In genomic region chr2:231633259-231633976, GRCh38 we compare ENCODE assay signal across 20 cellular contexts. TPM values are rescaled to one million over a fixed set of nuclear protein-coding genes. Genes with fewer than 3 reads are reported as not detected.
DNase-seq lines count a peak whose midpoint lies in the region; TF ChIP-seq lines count a peak whose summit lies in the region.
"Had no signal": no experiment of that assay in that cellular context is flagged by ENCODE, and none has a peak within 500 bp of the region (broad histone marks: within the 10 kb centered on the region; RNA-seq: fewer than 3 reads in every experiment).

No MANE protein-coding gene starts in this region.

- H3K4me3 ChIP-seq in esophagus squamous epithelium, result no peak overlapping the region
- no peak overlapping the region for H3K4me3 ChIP-seq in smooth muscle cell
- no peak overlapping the region for H3K4me3 ChIP-seq in colonic mucosa
- H3K4me3 ChIP-seq: gastroesophageal sphincter had no signal

- peak; percentile 12 for DNase-seq in GM10248 (ENCODE audit: extremely low spot score)
- no peak for DNase-seq in esophagus squamous epithelium (lab: John Stamatoyannopoulos, UW)
- no peak for DNase-seq in smooth muscle cell (lab: John Stamatoyannopoulos, UW; ENCODE audit: unreplicated experiment)
- DNase-seq in cortex of kidney (lab: John Stamatoyannopoulos, UW), result no peak
- no peak for DNase-seq in activated T-helper 1 cell treated with anti-CD3 and anti-CD28 coated beads, Interleukin-12 subunit alpha, Interleukin-12 subunit beta, Interleukin-2, Interleukin-4 antibody, amounts not matched to agents 30 ng/mL and 10 ng/mL and 1 ng/mL, durations not matched to agents 14 hours and 24 hours and 36 hours (ENCODE audit: low spot score)
- DNase-seq in colonic mucosa, result no peak
- DNase-seq: activated CD4-positive, alpha-beta memory T cell treated with anti-CD3 and anti-CD28 coated beads, Interleukin-2, amount 10 ng/mL, durations not matched to agents 7 days and 5 days; activated gamma-delta T cell treated with Interleukin-2 at 50 U/mL for 16 hours; endodermal cell; KBM-7; mammary epithelial cell; NCI-H1417; NCI-H2227 treated with DMSO at 0.1 percent for 48 hours; occipital lobe; stimulated activated naive B cell treated with anti-CD40 and anti-IgM and Interleukin-4, amounts not matched to agents 10 μg/mL and 1 μg/mL and 100 μg/mL, for 72 hours; T-helper 9 cell had no signal

- peak overlapping the region; percentile 54 for H2AFZ ChIP-seq in smooth muscle cell (ENCODE audit: low read depth)

- peaks cover 7% of the 10 kb centered on the region for H3F3A ChIP-seq in smooth muscle cell (ENCODE audit: low read depth)

- no peak overlapping the region for H3K27ac Mint-ChIP-seq in activated T-helper 1 cell treated with anti-CD3 and anti-CD28 coated beads, Interleukin-12 subunit alpha, Interleukin-12 subunit beta, Interleukin-2, Interleukin-4 antibody, amounts not matched to agents 30 ng/mL and 10 ng/mL and 1 ng/mL, durations not matched to agents 14 hours and 24 hours and 36 hours
- H3K27ac Mint-ChIP-seq: activated CD4-positive, alpha-beta memory T cell treated with anti-CD3 and anti-CD28 coated beads, Interleukin-2, amount 10 ng/mL, durations not matched to agents 7 days and 5 days; endodermal cell; stimulated activated naive B cell treated with anti-CD40 and anti-IgM and Interleukin-4, amounts not matched to agents 10 μg/mL and 1 μg/mL and 100 μg/mL, for 72 hours had no signal

- intact Hi-C loops in esophagus squamous epithelium (cut with DNase I), result no loop called here
- intact Hi-C loops in activated T-helper 1 cell treated with anti-CD3 and anti-CD28 coated beads, Interleukin-12 subunit alpha, Interleukin-12 subunit beta, Interleukin-2, Interleukin-4 antibody, amounts not matched to agents 30 ng/mL and 10 ng/mL and 1 ng/mL, durations not matched to agents 14 hours and 24 hours and 36 hours (cut with micrococcal nuclease), result no loop called here
- intact Hi-C loops in colonic mucosa (cut with DNase I), result no loop called here

- H3K36me3 ChIP-seq in KOPT-K1 (ENCODE audit: insufficient read depth, low read length), result no peaks in the 10 kb centered on the region
- H3K36me3 ChIP-seq in esophagus squamous epithelium, result no peaks in the 10 kb centered on the region
- no peaks in the 10 kb centered on the region for H3K36me3 ChIP-seq in smooth muscle cell (ENCODE audit: low read depth)
- H3K36me3 ChIP-seq in colonic mucosa, result no peaks in the 10 kb centered on the region
- H3K36me3 ChIP-seq: gastroesophageal sphincter had no signal

- H4K20me1 ChIP-seq in smooth muscle cell (ENCODE audit: low read depth), result no peaks in the 10 kb centered on the region

- H3K27me3 Mint-ChIP-seq in activated T-helper 1 cell treated with anti-CD3 and anti-CD28 coated beads, Interleukin-12 subunit alpha, Interleukin-12 subunit beta, Interleukin-2, Interleukin-4 antibody, amounts not matched to agents 30 ng/mL and 10 ng/mL and 1 ng/mL, durations not matched to agents 14 hours and 24 hours and 36 hours (ENCODE audit: insufficient read depth), result no peaks in the 10 kb centered on the region
- H3K27me3 Mint-ChIP-seq: stimulated activated naive B cell treated with anti-CD40 and anti-IgM and Interleukin-4, amounts not matched to agents 10 μg/mL and 1 μg/mL and 100 μg/mL, for 72 hours had no signal

- no peak for TF ChIP-seq POLR2A in esophagus squamous epithelium (IDR thresholded peaks at IDR 0.05)

- peaks cover 4% of the 10 kb centered on the region for H3K36me3 Mint-ChIP-seq in activated T-helper 1 cell treated with anti-CD3 and anti-CD28 coated beads, Interleukin-12 subunit alpha, Interleukin-12 subunit beta, Interleukin-2, Interleukin-4 antibody, amounts not matched to agents 30 ng/mL and 10 ng/mL and 1 ng/mL, durations not matched to agents 14 hours and 24 hours and 36 hours (ENCODE audit: low read depth)
- H3K36me3 Mint-ChIP-seq: stimulated activated naive B cell treated with anti-CD40 and anti-IgM and Interleukin-4, amounts not matched to agents 10 μg/mL and 1 μg/mL and 100 μg/mL, for 72 hours had no signal

- 71 to 72% methylated on average over 11 to 12 of the region's 12 CpGs for WGBS in esophagus squamous epithelium, 2 donors
- WGBS in smooth muscle cell (ENCODE audit: low lambda C conversion rate), result 95% methylated on average over 12 of the region's 12 CpGs

- H3K27me3 ChIP-seq in esophagus squamous epithelium, result no peaks in the 10 kb centered on the region
- H3K27me3 ChIP-seq in smooth muscle cell (ENCODE audit: low read depth), result no peaks in the 10 kb centered on the region
- H3K27me3 ChIP-seq in colonic mucosa, result no peaks in the 10 kb centered on the region
- H3K27me3 ChIP-seq: gastroesophageal sphincter had no signal

- TF ChIP-seq CTCF in GM10248 (IDR thresholded peaks at IDR 0.05; ENCODE audit: control extremely low read depth, extremely low read depth, low read depth, missing control alignments), result no peak
- no peak for TF ChIP-seq CTCF in esophagus squamous epithelium (IDR thresholded peaks at IDR 0.05)
- no peak for TF ChIP-seq CTCF in smooth muscle cell (IDR thresholded peaks at IDR 0.05; ENCODE audit: borderline replicate concordance, insufficient read depth, poor library complexity, severe bottlenecking)
- no peak for TF ChIP-seq CTCF in colonic mucosa (IDR thresholded peaks at IDR 0.05)

- H3K9me3 ChIP-seq in KOPT-K1 (ENCODE audit: insufficient read depth, low read length, poor library complexity, severe bottlenecking), result no peaks in the 10 kb centered on the region
- H3K9me3 ChIP-seq in esophagus squamous epithelium, result no peaks in the 10 kb centered on the region
- no peaks in the 10 kb centered on the region for H3K9me3 ChIP-seq in smooth muscle cell (replicated peaks; ENCODE audit: low read depth)
- H3K9me3 ChIP-seq in colonic mucosa, result no peaks in the 10 kb centered on the region
- H3K9me3 ChIP-seq: gastroesophageal sphincter had no signal

- peaks cover 0 to 30% (median 6%) of the 10 kb centered on the region in 3 donors for H3K4me1 ChIP-seq in esophagus squamous epithelium
- H3K4me1 ChIP-seq in smooth muscle cell (ENCODE audit: low read depth), result peaks cover 7% of the 10 kb centered on the region
- H3K4me1 ChIP-seq in colonic mucosa, result no peaks in the 10 kb centered on the region

- H3K4me3 Mint-ChIP-seq in activated T-helper 1 cell treated with anti-CD3 and anti-CD28 coated beads, Interleukin-12 subunit alpha, Interleukin-12 subunit beta, Interleukin-2, Interleukin-4 antibody, amounts not matched to agents 30 ng/mL and 10 ng/mL and 1 ng/mL, durations not matched to agents 14 hours and 24 hours and 36 hours, result no peak overlapping the region
- H3K4me3 Mint-ChIP-seq: activated CD4-positive, alpha-beta memory T cell treated with anti-CD3 and anti-CD28 coated beads, Interleukin-2, amount 10 ng/mL, durations not matched to agents 7 days and 5 days; endodermal cell; stimulated activated naive B cell treated with anti-CD40 and anti-IgM and Interleukin-4, amounts not matched to agents 10 μg/mL and 1 μg/mL and 100 μg/mL, for 72 hours had no signal

- no peak overlapping the region for H3K9ac ChIP-seq in smooth muscle cell (ENCODE audit: low read depth)
- peak overlapping the region in 1 of 2 donors; percentile 19 for H3K9ac ChIP-seq in colonic mucosa (ENCODE audit: low read depth in 2 of 2, low read length in 2 of 2)

- CTCF ChIA-PET in GM10248 (lab: Yijun Ruan, JAX), result interaction anchor here (0.8 to 3.0 kb wide), 13 partner anchors 9 to 81 kb away, joined by 3 to 11 read pairs (median 5); no protein-coding TSS in a partner anchor

- H3K9me3 Mint-ChIP-seq in activated T-helper 1 cell treated with anti-CD3 and anti-CD28 coated beads, Interleukin-12 subunit alpha, Interleukin-12 subunit beta, Interleukin-2, Interleukin-4 antibody, amounts not matched to agents 30 ng/mL and 10 ng/mL and 1 ng/mL, durations not matched to agents 14 hours and 24 hours and 36 hours, result no peaks in the 10 kb centered on the region
- H3K9me3 Mint-ChIP-seq: activated CD4-positive, alpha-beta memory T cell treated with anti-CD3 and anti-CD28 coated beads, Interleukin-2, amount 10 ng/mL, durations not matched to agents 7 days and 5 days; endodermal cell; stimulated activated naive B cell treated with anti-CD40 and anti-IgM and Interleukin-4, amounts not matched to agents 10 μg/mL and 1 μg/mL and 100 μg/mL, for 72 hours had no signal

- peak overlapping the region; percentile 41 for H3K4me2 ChIP-seq in smooth muscle cell

- H3K79me2 ChIP-seq in smooth muscle cell (ENCODE audit: low read depth), result no peaks in the 10 kb centered on the region

- POLR2A ChIA-PET in GM10248 (lab: Yijun Ruan, JAX), result no interaction called here

- H3K4me1 Mint-ChIP-seq in activated T-helper 1 cell treated with anti-CD3 and anti-CD28 coated beads, Interleukin-12 subunit alpha, Interleukin-12 subunit beta, Interleukin-2, Interleukin-4 antibody, amounts not matched to agents 30 ng/mL and 10 ng/mL and 1 ng/mL, durations not matched to agents 14 hours and 24 hours and 36 hours (ENCODE audit: low read depth), result peaks cover 9% of the 10 kb centered on the region
- H3K4me1 Mint-ChIP-seq: activated CD4-positive, alpha-beta memory T cell treated with anti-CD3 and anti-CD28 coated beads, Interleukin-2, amount 10 ng/mL, durations not matched to agents 7 days and 5 days; endodermal cell had no signal

- H3K27ac ChIP-seq in KOPT-K1 (ENCODE audit: low read depth, low read length, poor library complexity, severe bottlenecking) (peak overlapping the region; percentile 55), esophagus squamous epithelium (peak overlapping the region in 3 of 4 donors; percentile 42 to 69 (median 63)), smooth muscle cell (ENCODE audit: low read depth) (peak overlapping the region; percentile 37), colonic mucosa (no peak overlapping the region)

RNA-seq across cellular contexts. Expression of gene TEX44, which starts 40.8 kb away (rescaled TPM):
- total RNA-seq in esophagus squamous epithelium, result not detected
- total RNA-seq in smooth muscle cell, result not detected in 2 replicates
- not detected in 2 replicates for polyA plus RNA-seq in smooth muscle cell
- not detected in 2 replicates for total RNA-seq in activated T-helper 1 cell treated with anti-CD3 and anti-CD28 coated beads, Interleukin-12 subunit alpha, Interleukin-12 subunit beta, Interleukin-2, Interleukin-4 antibody, amounts not matched to agents 30 ng/mL and 10 ng/mL and 1 ng/mL, durations not matched to agents 14 hours and 24 hours and 36 hours
- not detected for total RNA-seq in colonic mucosa
- total RNA-seq: activated CD4-positive, alpha-beta memory T cell treated with anti-CD3 and anti-CD28 coated beads, Interleukin-2, amount 10 ng/mL, durations not matched to agents 7 days and 5 days; Daoy; endodermal cell; gastroesophageal sphincter; mammary epithelial cell; occipital lobe; Right ventricle myocardium inferior had no signal
- polyA plus RNA-seq: mammary epithelial cell had no signal
